ENCODE assay signal across 5 cellular contexts in the genomic region with DNA sequence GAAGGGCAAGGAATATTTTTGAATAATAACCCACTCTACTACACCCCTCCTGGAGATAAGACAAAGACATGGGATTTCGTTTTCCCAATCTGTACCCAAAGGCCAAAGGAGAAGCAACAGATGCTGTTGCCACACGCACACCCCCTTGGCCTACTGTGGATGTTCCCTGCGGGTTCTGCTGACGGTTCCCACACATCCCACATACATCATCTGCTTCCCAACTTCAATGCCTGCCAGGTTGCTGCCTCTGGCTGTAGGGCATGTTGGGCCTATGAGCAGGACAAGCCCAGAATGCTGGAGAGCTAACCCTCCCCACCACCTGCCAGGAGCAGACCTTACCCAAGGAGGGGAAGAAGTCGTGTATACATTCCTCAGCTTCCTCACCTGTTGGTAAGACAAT.
"Had no signal": no experiment of that assay in that cellular context is flagged by ENCODE, and none has a peak within 500 bp of the region (broad histone marks: within the 10 kb centered on the region; RNA-seq: fewer than 3 reads in every experiment).

No MANE protein-coding gene starts in this region.

- H3K36me3 ChIP-seq: HAP-1 had no signal

- H3K9me3 Mint-ChIP-seq: GM23338 had no signal

- H3K27ac Mint-ChIP-seq: GM23338 had no signal

- H3K4me3 Mint-ChIP-seq: GM23338 had no signal

- H3K4me1 ChIP-seq: HAP-1 had no signal

- H3K9me3 ChIP-seq: HAP-1 had no signal

- H3K4me3 ChIP-seq: GM23338, HAP-1, K562 had no signal

- H2AFZ ChIP-seq: GM23338 had no signal

- H3K4me2 ChIP-seq: GM23338 had no signal

- DNase-seq: H7, IMR-90 had no signal
